ENCODE assay signal across 24 cellular contexts in the genomic region with DNA sequence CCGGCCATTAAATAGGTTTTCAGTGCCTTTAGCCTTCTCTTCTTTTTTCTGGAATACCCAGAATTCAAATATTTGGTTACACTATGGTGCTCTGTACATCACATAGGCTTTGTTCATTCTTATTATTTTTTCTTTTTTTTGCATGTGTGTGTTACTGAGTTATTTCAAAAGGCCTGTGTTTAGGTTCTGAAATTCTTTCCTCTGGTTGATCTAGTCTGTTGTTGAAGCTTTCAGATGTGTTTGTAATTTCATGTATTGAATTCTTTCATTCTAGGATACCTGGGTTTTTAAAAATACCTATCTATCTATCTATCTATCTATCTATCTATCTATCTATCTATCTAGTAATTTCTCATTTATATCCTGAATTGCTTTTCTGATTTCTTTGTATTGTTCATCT.
"Had no signal": no experiment of that assay in that cellular context is flagged by ENCODE, and none has a peak within 500 bp of the region (broad histone marks: within the 10 kb centered on the region; RNA-seq: fewer than 3 reads in every experiment).

No MANE protein-coding gene starts in this region.

- H3K27me3 Mint-ChIP-seq: naive B cell had no signal

- H3K4me1 ChIP-seq: foreskin keratinocyte, left lung, lower lobe of right lung had no signal

- H3K4me3 ChIP-seq: coronary artery, dorsolateral prefrontal cortex, esophagus muscularis mucosa, gastrocnemius medialis, heart right ventricle, left lung, lower lobe of right lung, mucosa of descending colon had no signal

- H3K27ac ChIP-seq: coronary artery, dorsolateral prefrontal cortex, esophagus muscularis mucosa, foreskin keratinocyte, heart right ventricle, left lung, lower lobe of right lung had no signal

- H3K27ac Mint-ChIP-seq: immature natural killer cell, mesothelial cell of epicardium, naive B cell had no signal

- DNase-seq: dermis blood vessel endothelial cell; dorsolateral prefrontal cortex; effector CD4-positive, alpha-beta T cell; effector memory CD4-positive, alpha-beta T cell; foreskin keratinocyte; gastrocnemius medialis; glutamatergic neuron; head of caudate nucleus; heart right ventricle; hypothalamus; immature natural killer cell; left cardiac atrium; left lung; left ventricle myocardium superior; lower lobe of right lung; mesenchymal stem cell; mucosa of descending colon; naive B cell had no signal

- ATAC-seq: foreskin keratinocyte, gastrocnemius medialis, left cardiac atrium, left lung, left ventricle myocardium superior, mucosa of descending colon had no signal

- H3K4me1 Mint-ChIP-seq: mesothelial cell of epicardium had no signal

- FAIRE-seq: colon, endothelial cell of umbilical vein, keratinocyte had no signal

- H3K27me3 ChIP-seq: dorsolateral prefrontal cortex, esophagus muscularis mucosa, foreskin keratinocyte, gastrocnemius medialis, heart right ventricle, left lung had no signal

- H3K4me3 Mint-ChIP-seq: immature natural killer cell, mesothelial cell of epicardium, naive B cell had no signal
